ENCODE assay signal across 10 cellular contexts in genomic region chr1:18158731-18159130, GRCh38. TPM values are rescaled to one million over a fixed set of nuclear protein-coding genes. Genes with fewer than 3 reads are reported as not detected.
"Had no signal": no experiment of that assay in that cellular context is flagged by ENCODE, and none has a peak within 500 bp of the region (broad histone marks: within the 10 kb centered on the region; RNA-seq: fewer than 3 reads in every experiment).

No MANE protein-coding gene starts in this region.

- H3K9me3 Mint-ChIP-seq: H9 had no signal

- H3K9ac ChIP-seq: KMS-11 had no signal

- DNase-seq: GOT3, H9, HCEC 1CT, HFFc6, IMR-90, KBM-7 had no signal

- H3K27ac ChIP-seq: KMS-11 had no signal

- H3K4me2 ChIP-seq: KMS-11 had no signal

- FAIRE-seq: H54, HTR-8/SVneo had no signal

- H3K4me3 Mint-ChIP-seq: H9, HFFc6 had no signal

- H3K27ac Mint-ChIP-seq: HFFc6 had no signal

RNA-seq across cellular contexts. Expression of gene IGSF21, which starts 51.1 kb away (rescaled TPM):
- total RNA-seq: HFFc6, HT-29, IMR-90 had no signal
- polyA plus RNA-seq: IMR-90 had no signal
